ENCODE assay signal across 1 cellular context in genomic region chr17:17439971-17440843, GRCh38.
A peak's percentile ranks its signal among the peaks of the same experiment; 100 is the strongest.
TF ChIP-seq lines count a peak whose summit lies in the region.

No MANE protein-coding gene starts in this region.

TF ChIP-seq in K562, 482 proteins besides CTCF, POLR2A, EP300 and RAD21 (continued from another document):
- TF ChIP-seq, protein P1, sequence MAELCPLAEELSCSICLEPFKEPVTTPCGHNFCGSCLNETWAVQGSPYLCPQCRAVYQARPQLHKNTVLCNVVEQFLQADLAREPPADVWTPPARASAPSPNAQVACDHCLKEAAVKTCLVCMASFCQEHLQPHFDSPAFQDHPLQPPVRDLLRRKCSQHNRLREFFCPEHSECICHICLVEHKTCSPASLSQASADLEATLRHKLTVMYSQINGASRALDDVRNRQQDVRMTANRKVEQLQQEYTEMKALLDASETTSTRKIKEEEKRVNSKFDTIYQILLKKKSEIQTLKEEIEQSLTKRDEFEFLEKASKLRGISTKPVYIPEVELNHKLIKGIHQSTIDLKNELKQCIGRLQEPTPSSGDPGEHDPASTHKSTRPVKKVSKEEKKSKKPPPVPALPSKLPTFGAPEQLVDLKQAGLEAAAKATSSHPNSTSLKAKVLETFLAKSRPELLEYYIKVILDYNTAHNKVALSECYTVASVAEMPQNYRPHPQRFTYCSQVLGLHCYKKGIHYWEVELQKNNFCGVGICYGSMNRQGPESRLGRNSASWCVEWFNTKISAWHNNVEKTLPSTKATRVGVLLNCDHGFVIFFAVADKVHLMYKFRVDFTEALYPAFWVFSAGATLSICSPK (IDR thresholded peaks at IDR 0.05; ENCODE audit: borderline replicate concordance) = no peak
- no peak for TF ChIP-seq ZBTB1 (CRISPR knock-in tag; IDR thresholded peaks at IDR 0.05; ENCODE audit: borderline replicate concordance, low read depth)
- TF ChIP-seq TAF9B (IDR thresholded peaks at IDR 0.05; ENCODE audit: partially characterized antibody) = no peak
- TF ChIP-seq ZNF445 (CRISPR knock-in tag; IDR thresholded peaks at IDR 0.05; ENCODE audit: low read depth) = no peak
- no peak for TF ChIP-seq TBP (optimal IDR thresholded peaks at IDR 0.05; ENCODE audit: low read depth, low read length)
- no peak for TF ChIP-seq SLC30A9 (CRISPR knock-in tag; IDR thresholded peaks at IDR 0.05)
- TF ChIP-seq MAX (CRISPR knock-in tag; IDR thresholded peaks at IDR 0.05) = peak; percentile 24; the same call in 1 of the 2 replicates
- TF ChIP-seq SMC3 (conservative IDR thresholded peaks at IDR 0.05; ENCODE audit: insufficient read depth, low read depth, low read length) = 0 out of 2 replicates have a peak, but pooled peaks have one; percentile 14
- no peak for TF ChIP-seq LEF1 (IDR thresholded peaks at IDR 0.05)
- TF ChIP-seq, protein P2, sequence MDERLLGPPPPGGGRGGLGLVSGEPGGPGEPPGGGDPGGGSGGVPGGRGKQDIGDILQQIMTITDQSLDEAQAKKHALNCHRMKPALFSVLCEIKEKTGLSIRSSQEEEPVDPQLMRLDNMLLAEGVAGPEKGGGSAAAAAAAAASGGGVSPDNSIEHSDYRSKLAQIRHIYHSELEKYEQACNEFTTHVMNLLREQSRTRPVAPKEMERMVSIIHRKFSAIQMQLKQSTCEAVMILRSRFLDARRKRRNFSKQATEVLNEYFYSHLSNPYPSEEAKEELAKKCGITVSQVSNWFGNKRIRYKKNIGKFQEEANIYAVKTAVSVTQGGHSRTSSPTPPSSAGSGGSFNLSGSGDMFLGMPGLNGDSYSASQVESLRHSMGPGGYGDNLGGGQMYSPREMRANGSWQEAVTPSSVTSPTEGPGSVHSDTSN (CRISPR knock-in tag; IDR thresholded peaks at IDR 0.05; ENCODE audit: low read depth) = no peak
- TF ChIP-seq, protein P2 (tag; conservative IDR thresholded peaks at IDR 0.05; ENCODE audit: low read depth) = peak; percentile 82
- TF ChIP-seq ZNF668 (CRISPR knock-in tag; IDR thresholded peaks at IDR 0.05) = no peak
- TF ChIP-seq ZFP36 (IDR thresholded peaks at IDR 0.05; ENCODE audit: low read depth, low read length, partially characterized antibody) = no peak
- no peak for TF ChIP-seq POU5F1 (IDR thresholded peaks at IDR 0.05; ENCODE audit: borderline replicate concordance, low read depth, low read length, partially characterized antibody)
- TF ChIP-seq, protein P3, sequence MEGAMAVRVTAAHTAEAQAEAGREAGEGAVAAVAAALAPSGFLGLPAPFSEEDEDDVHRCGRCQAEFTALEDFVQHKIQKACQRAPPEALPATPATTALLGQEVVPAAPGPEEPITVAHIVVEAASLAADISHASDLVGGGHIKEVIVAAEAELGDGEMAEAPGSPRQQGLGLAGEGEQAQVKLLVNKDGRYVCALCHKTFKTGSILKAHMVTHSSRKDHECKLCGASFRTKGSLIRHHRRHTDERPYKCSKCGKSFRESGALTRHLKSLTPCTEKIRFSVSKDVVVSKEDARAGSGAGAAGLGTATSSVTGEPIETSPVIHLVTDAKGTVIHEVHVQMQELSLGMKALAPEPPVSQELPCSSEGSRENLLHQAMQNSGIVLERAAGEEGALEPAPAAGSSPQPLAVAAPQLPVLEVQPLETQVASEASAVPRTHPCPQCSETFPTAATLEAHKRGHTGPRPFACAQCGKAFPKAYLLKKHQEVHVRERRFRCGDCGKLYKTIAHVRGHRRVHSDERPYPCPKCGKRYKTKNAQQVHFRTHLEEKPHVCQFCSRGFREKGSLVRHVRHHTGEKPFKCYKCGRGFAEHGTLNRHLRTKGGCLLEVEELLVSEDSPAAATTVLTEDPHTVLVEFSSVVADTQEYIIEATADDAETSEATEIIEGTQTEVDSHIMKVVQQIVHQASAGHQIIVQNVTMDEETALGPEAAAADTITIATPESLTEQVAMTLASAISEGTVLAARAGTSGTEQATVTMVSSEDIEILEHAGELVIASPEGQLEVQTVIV (CRISPR knock-in tag; IDR thresholded peaks at IDR 0.05; ENCODE audit: borderline replicate concordance) = no peak
- TF ChIP-seq, protein P4, sequence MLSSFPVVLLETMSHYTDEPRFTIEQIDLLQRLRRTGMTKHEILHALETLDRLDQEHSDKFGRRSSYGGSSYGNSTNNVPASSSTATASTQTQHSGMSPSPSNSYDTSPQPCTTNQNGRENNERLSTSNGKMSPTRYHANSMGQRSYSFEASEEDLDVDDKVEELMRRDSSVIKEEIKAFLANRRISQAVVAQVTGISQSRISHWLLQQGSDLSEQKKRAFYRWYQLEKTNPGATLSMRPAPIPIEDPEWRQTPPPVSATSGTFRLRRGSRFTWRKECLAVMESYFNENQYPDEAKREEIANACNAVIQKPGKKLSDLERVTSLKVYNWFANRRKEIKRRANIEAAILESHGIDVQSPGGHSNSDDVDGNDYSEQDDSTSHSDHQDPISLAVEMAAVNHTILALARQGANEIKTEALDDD (IDR thresholded peaks at IDR 0.05) = 0 out of 2 replicates have a peak, but pooled peaks have one; percentile 18
- no peak for TF ChIP-seq NFRKB (IDR thresholded peaks at IDR 0.05; ENCODE audit: low read depth)
- no peak for TF ChIP-seq THAP7 (CRISPR knock-in tag; IDR thresholded peaks at IDR 0.05)
- TF ChIP-seq, protein P5, sequence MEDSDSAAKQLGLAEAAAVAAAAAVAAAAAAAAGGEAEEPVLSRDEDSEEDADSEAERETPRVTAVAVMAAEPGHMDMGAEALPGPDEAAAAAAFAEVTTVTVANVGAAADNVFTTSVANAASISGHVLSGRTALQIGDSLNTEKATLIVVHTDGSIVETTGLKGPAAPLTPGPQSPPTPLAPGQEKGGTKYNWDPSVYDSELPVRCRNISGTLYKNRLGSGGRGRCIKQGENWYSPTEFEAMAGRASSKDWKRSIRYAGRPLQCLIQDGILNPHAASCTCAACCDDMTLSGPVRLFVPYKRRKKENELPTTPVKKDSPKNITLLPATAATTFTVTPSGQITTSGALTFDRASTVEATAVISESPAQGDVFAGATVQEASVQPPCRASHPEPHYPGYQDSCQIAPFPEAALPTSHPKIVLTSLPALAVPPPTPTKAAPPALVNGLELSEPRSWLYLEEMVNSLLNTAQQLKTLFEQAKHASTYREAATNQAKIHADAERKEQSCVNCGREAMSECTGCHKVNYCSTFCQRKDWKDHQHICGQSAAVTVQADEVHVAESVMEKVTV (CRISPR knock-in tag; IDR thresholded peaks at IDR 0.05) = 0 out of 2 replicates have a peak, but pooled peaks have one; percentile 32
- 0 out of 2 replicates have a peak, but pooled peaks have one; percentile 17 for TF ChIP-seq CREM (IDR thresholded peaks at IDR 0.05; ENCODE audit: low read depth)
- TF ChIP-seq MITF (IDR thresholded peaks at IDR 0.05) = no peak
- no peak for TF ChIP-seq RNF2 (IDR thresholded peaks at IDR 0.05)
- TF ChIP-seq RFX7 (CRISPR knock-in tag; IDR thresholded peaks at IDR 0.05) = no peak
- TF ChIP-seq KDM5B (IDR thresholded peaks at IDR 0.05; ENCODE audit: insufficient replicate concordance, low read depth, low read length) = no peak
- no peak for TF ChIP-seq ATF1 (CRISPR knock-in tag; IDR thresholded peaks at IDR 0.05)
- TF ChIP-seq ATF1 (tag; IDR thresholded peaks at IDR 0.05) = no peak
- TF ChIP-seq, protein P6, sequence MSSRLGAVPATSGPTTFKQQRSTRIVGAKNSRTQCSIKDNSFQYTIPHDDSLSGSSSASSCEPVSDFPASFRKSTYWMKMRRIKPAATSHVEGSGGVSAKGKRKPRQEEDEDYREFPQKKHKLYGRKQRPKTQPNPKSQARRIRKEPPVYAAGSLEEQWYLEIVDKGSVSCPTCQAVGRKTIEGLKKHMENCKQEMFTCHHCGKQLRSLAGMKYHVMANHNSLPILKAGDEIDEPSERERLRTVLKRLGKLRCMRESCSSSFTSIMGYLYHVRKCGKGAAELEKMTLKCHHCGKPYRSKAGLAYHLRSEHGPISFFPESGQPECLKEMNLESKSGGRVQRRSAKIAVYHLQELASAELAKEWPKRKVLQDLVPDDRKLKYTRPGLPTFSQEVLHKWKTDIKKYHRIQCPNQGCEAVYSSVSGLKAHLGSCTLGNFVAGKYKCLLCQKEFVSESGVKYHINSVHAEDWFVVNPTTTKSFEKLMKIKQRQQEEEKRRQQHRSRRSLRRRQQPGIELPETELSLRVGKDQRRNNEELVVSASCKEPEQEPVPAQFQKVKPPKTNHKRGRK (tag; IDR thresholded peaks at IDR 0.05) = no peak
- 0 out of 2 replicates have a peak, but pooled peaks have one; percentile 7 for TF ChIP-seq KLF16 (IDR thresholded peaks at IDR 0.05)
- TF ChIP-seq SIN3B (IDR thresholded peaks at IDR 0.05; ENCODE audit: low read depth) = no peak
- no peak for TF ChIP-seq ZNF274 (IDR thresholded peaks at IDR 0.05; ENCODE audit: borderline replicate concordance, low read depth, low read length)
- TF ChIP-seq CEBPB (tag; IDR thresholded peaks at IDR 0.05) = 0 out of 2 replicates have a peak, but pooled peaks have one; percentile 48
- TF ChIP-seq, protein P7, sequence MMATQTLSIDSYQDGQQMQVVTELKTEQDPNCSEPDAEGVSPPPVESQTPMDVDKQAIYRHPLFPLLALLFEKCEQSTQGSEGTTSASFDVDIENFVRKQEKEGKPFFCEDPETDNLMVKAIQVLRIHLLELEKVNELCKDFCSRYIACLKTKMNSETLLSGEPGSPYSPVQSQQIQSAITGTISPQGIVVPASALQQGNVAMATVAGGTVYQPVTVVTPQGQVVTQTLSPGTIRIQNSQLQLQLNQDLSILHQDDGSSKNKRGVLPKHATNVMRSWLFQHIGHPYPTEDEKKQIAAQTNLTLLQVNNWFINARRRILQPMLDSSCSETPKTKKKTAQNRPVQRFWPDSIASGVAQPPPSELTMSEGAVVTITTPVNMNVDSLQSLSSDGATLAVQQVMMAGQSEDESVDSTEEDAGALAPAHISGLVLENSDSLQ (IDR thresholded peaks at IDR 0.05) = peak; percentile 43; the same call in 1 of the 2 replicates
- TF ChIP-seq, protein P8, sequence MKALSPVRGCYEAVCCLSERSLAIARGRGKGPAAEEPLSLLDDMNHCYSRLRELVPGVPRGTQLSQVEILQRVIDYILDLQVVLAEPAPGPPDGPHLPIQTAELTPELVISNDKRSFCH (CRISPR knock-in tag; IDR thresholded peaks at IDR 0.05) = no peak
- TF ChIP-seq, protein P8 (tag; IDR thresholded peaks at IDR 0.05) = 0 out of 2 replicates have a peak, but pooled peaks have one; percentile 34
- TF ChIP-seq CTCFL (IDR thresholded peaks at IDR 0.05; ENCODE audit: borderline replicate concordance, insufficient read depth, low read depth, low read length, poor library complexity, severe bottlenecking) = no peak
- TF ChIP-seq, protein P9, sequence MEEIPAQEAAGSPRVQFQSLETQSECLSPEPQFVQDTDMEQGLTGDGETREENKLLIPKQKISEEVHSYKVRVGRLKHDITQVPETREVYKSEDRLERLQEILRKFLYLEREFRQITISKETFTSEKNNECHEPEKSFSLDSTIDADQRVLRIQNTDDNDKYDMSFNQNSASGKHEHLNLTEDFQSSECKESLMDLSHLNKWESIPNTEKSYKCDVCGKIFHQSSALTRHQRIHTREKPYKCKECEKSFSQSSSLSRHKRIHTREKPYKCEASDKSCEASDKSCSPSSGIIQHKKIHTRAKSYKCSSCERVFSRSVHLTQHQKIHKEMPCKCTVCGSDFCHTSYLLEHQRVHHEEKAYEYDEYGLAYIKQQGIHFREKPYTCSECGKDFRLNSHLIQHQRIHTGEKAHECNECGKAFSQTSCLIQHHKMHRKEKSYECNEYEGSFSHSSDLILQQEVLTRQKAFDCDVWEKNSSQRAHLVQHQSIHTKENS (CRISPR knock-in tag; IDR thresholded peaks at IDR 0.05) = no peak
- TF ChIP-seq HEY1 (CRISPR knock-in tag; IDR thresholded peaks at IDR 0.05; ENCODE audit: borderline replicate concordance) = no peak
